Comparison of ENCODE assay signal across 9 cellular contexts in genomic region chr3:151085889-151086483, GRCh38. TPM values are rescaled to one million over a fixed set of nuclear protein-coding genes. Genes with fewer than 3 reads are reported as not detected.
DNase-seq lines count a peak whose midpoint lies in the region; ATAC-seq and TF ChIP-seq lines count a peak whose summit lies in the region.
"Had no signal": no experiment of that assay in that cellular context is flagged by ENCODE, and none has a peak within 500 bp of the region (broad histone marks: within the 10 kb centered on the region; RNA-seq: fewer than 3 reads in every experiment).

No MANE protein-coding gene starts in this region.

- peaks cover 15% of the 10 kb centered on the region for H3K4me1 Mint-ChIP-seq in CD8-positive, alpha-beta T cell (ENCODE audit: low read depth)
- H3K4me1 Mint-ChIP-seq in IgD-negative memory B cell: peaks cover 3 to 8% (median 4%) of the 10 kb centered on the region in 3 donors
- H3K4me1 Mint-ChIP-seq in activated T-cell treated with anti-CD3 and anti-CD28 coated beads, Interleukin-2, amount 50 U/mL, for 24 hours (ENCODE audit: low read depth): peaks cover 13% of the 10 kb centered on the region

- H3K27me3 ChIP-seq in CD8-positive, alpha-beta T cell (ENCODE audit: insufficient read depth, low read length): peaks cover 6% of the 10 kb centered on the region
- H3K27me3 ChIP-seq in gastroesophageal sphincter (peaks cover 27% of the 10 kb centered on the region), ovary (no peaks in the 10 kb centered on the region)

- H3K36me3 Mint-ChIP-seq in CD8-positive, alpha-beta T cell: peaks cover 2% of the 10 kb centered on the region
- H3K36me3 Mint-ChIP-seq in IgD-negative memory B cell: peaks cover 3% of the 10 kb centered on the region
- H3K36me3 Mint-ChIP-seq in activated T-cell treated with anti-CD3 and anti-CD28 coated beads, Interleukin-2, amount 50 U/mL, for 24 hours (ENCODE audit: low read depth): no peaks in the 10 kb centered on the region

- DNase-seq in CD8-positive, alpha-beta T cell: peak in 2 of 7 experiments; percentile 8 to 49
- peak; percentile 56 for DNase-seq in activated T-cell treated with anti-CD3 and anti-CD28 coated beads, Interleukin-2, amount 50 U/mL, for 24 hours
- DNase-seq in ovary (peak; percentile 14 to 54 (median 39)), DMS79 treated with DMSO at 0.1 percent for 48 hours (lab: John Stamatoyannopoulos, UW) (no peak), SIG-M5 (lab: John Stamatoyannopoulos, UW) (no peak)

- TF ChIP-seq CTCF in CD8-positive, alpha-beta T cell (IDR thresholded peaks at IDR 0.05): no peak
- no peak for TF ChIP-seq CTCF in gastroesophageal sphincter (IDR thresholded peaks at IDR 0.05)
- TF ChIP-seq CTCF in ovary (IDR thresholded peaks at IDR 0.05): no peak

- WGBS in gastroesophageal sphincter (ENCODE audit: low coverage in 1 of 2), 2 donors: 0% methylated on average over 10 of the region's 60 CpGs; no CpG with 5 or more reads in 1 of the 2 donors
- 0 to 1% (median 0%) methylated on average over 24 to 59 of the region's 60 CpGs for WGBS in ovary, 3 donors

- H3K9me3 ChIP-seq in CD8-positive, alpha-beta T cell (ENCODE audit: low read length): no peaks in the 10 kb centered on the region
- no peaks in the 10 kb centered on the region for H3K9me3 ChIP-seq in gastroesophageal sphincter
- H3K9me3 ChIP-seq in ovary: no peaks in the 10 kb centered on the region

- peaks cover 40% of the 10 kb centered on the region for H3K27me3 Mint-ChIP-seq in CD8-positive, alpha-beta T cell (ENCODE audit: low read depth)
- peaks cover 24% of the 10 kb centered on the region for H3K27me3 Mint-ChIP-seq in IgD-negative memory B cell
- H3K27me3 Mint-ChIP-seq in activated T-cell treated with anti-CD3 and anti-CD28 coated beads, Interleukin-2, amount 50 U/mL, for 24 hours: peaks cover 58% of the 10 kb centered on the region

- POLR2A ChIA-PET in CD8-positive, alpha-beta T cell (lab: Charles Lee): interaction anchor here (1.6 to 3.3 kb wide), 3 partner anchors 10 to 50 kb away, joined by 5 to 18 read pairs (median 7); no protein-coding TSS in a partner anchor

- H3K9me3 Mint-ChIP-seq in CD8-positive, alpha-beta T cell: no peaks in the 10 kb centered on the region
- no peaks in the 10 kb centered on the region for H3K9me3 Mint-ChIP-seq in IgD-negative memory B cell
- no peaks in the 10 kb centered on the region for H3K9me3 Mint-ChIP-seq in activated T-cell treated with anti-CD3 and anti-CD28 coated beads, Interleukin-2, amount 50 U/mL, for 24 hours

- intact Hi-C loops in CD8-positive, alpha-beta T cell (cut with DNase I, micrococcal nuclease): loop anchor here (1.0 to 10.0 kb wide), 3 partner anchors 60 to 321 kb away; partner anchors contain the start of gene SIAH2 (in 2 of the 2)
- intact Hi-C loops in ovary (cut with DNase I): no loop called here

- no peaks in the 10 kb centered on the region for H3K36me3 ChIP-seq in CD8-positive, alpha-beta T cell (ENCODE audit: insufficient read depth, low read length)
- H3K36me3 ChIP-seq in gastroesophageal sphincter (no peaks in the 10 kb centered on the region), ovary (no peaks in the 10 kb centered on the region)

- CTCF ChIA-PET in CD8-positive, alpha-beta T cell (lab: Charles Lee): interaction anchor here (0.6 to 2.9 kb wide), 8 partner anchors 16 to 170 kb away, joined by 3 to 13 read pairs (median 3); partner anchors contain the start of gene GPR171

- TF ChIP-seq EP300 in gastroesophageal sphincter (IDR thresholded peaks at IDR 0.05): no peak
- TF ChIP-seq EP300 in ovary (IDR thresholded peaks at IDR 0.05): no peak

- H3K27ac ChIP-seq in CD8-positive, alpha-beta T cell (ENCODE audit: low read depth, low read length): no peak overlapping the region
- H3K27ac ChIP-seq in gastroesophageal sphincter (peak overlapping the region in 2 of 4 donors; percentile 65 to 71), ovary (peak overlapping the region in 1 of 2 donors; percentile 69)

- H3K27ac Mint-ChIP-seq in CD8-positive, alpha-beta T cell: no peak overlapping the region
- H3K27ac Mint-ChIP-seq in IgD-negative memory B cell: no peak overlapping the region
- no peak overlapping the region for H3K27ac Mint-ChIP-seq in activated T-cell treated with anti-CD3 and anti-CD28 coated beads, Interleukin-2, amount 50 U/mL, for 24 hours

- peaks cover 9% of the 10 kb centered on the region for H3K4me1 ChIP-seq in CD8-positive, alpha-beta T cell (ENCODE audit: insufficient read depth, low read length)
- H3K4me1 ChIP-seq in gastroesophageal sphincter (peaks cover 0 to 27% (median 14%) of the 10 kb centered on the region in 3 donors), ovary (ENCODE audit: insufficient read depth) (peaks cover 3% of the 10 kb centered on the region)

- H3K4me3 Mint-ChIP-seq in CD8-positive, alpha-beta T cell: peak overlapping the region; percentile 90
- H3K4me3 Mint-ChIP-seq in IgD-negative memory B cell: peak overlapping the region; percentile 87 to 98 (median 96)
- peak overlapping the region; percentile 81 for H3K4me3 Mint-ChIP-seq in activated T-cell treated with anti-CD3 and anti-CD28 coated beads, Interleukin-2, amount 50 U/mL, for 24 hours

- no peak for TF ChIP-seq POLR2A in gastroesophageal sphincter (IDR thresholded peaks at IDR 0.05)
- TF ChIP-seq POLR2A in ovary (IDR thresholded peaks at IDR 0.05): no peak

- ATAC-seq in CD8-positive, alpha-beta T cell: no peak
- peak; percentile 3 for ATAC-seq in GM19467 (IDR thresholded peaks at IDR 0.05; ENCODE audit: unreplicated experiment)
- peak; percentile 38 for ATAC-seq in gastroesophageal sphincter

- H3K4me3 ChIP-seq in CD8-positive, alpha-beta T cell (ENCODE audit: low read depth, low read length): peak overlapping the region; percentile 73
- H3K4me3 ChIP-seq in gastroesophageal sphincter (peak overlapping the region; percentile 52 to 68), ovary (peak overlapping the region; percentile 78)

RNA-seq across cellular contexts. Expression of gene MED12L, which starts 0.5 kb away (rescaled TPM):
- total RNA-seq in CD8-positive, alpha-beta T cell: under 1 TPM; 0.43 to 0.81 TPM
- polyA plus RNA-seq in IgD-negative memory B cell (0.05 TPM), ovary (under 1 TPM; 0.15 to 0.20 TPM)
- total RNA-seq in gastroesophageal sphincter (under 1 TPM; 0.12 to 0.77 (median 0.21) TPM), ovary (1 to 10 TPM in 3 of 7 donors, under 1 TPM in 4; 0.65 to 2.4 (median 0.78) TPM)
- total RNA-seq: LHCN-M2 had no signal

Comparison
In these comparisons a context has a peak if more than half of its experiments do, and no peak if none do; other contexts are left out.
1. DNase-seq: peak in activated T-cell treated with anti-CD3 and anti-CD28 coated beads, Interleukin-2, amount 50 U/mL, for 24 hours (single experiment) and ovary (5 of 5); none in DMS79 treated with DMSO at 0.1 percent for 48 hours (single experiment) and SIG-M5 (single experiment).
2. intact Hi-C loops: an anchor here in CD8-positive, alpha-beta T cell (1.0 to 10.0 kb wide); none called in ovary.
3. Peak in every context shown above with its lines, with median percentiles within 50 percentile points of each other: H3K4me3 ChIP-seq and H3K4me3 Mint-ChIP-seq.